In genomic region chr6:36838896-36839818, GRCh38 we compare ENCODE assay signal across 8 cellular contexts. TPM values are rescaled to one million over a fixed set of nuclear protein-coding genes. Genes with fewer than 3 reads are reported as not detected.
DNase-seq lines count a peak whose midpoint lies in the region; TF ChIP-seq lines count a peak whose summit lies in the region.

Gene CPNE5 (minus strand): TSS chr6:36839444. CDS start chr6:36839377, 67 bp downstream.

- H3K4me3 Mint-ChIP-seq in Caco-2 (ENCODE audit: unreplicated experiment) (peak within 1 kb of the TSS; percentile 68), nephron progenitor cell (peak within 1 kb of the TSS; percentile 79)

- CTCF ChIA-PET in Caco-2 (lab: Charles Lee) = no interaction called here

- H3K36me3 ChIP-seq in Caco-2 (ENCODE audit: control insufficient read depth, insufficient read depth, low read length) = no peaks in the 10 kb centered on the region
- H3K36me3 ChIP-seq in effector memory CD4-positive, alpha-beta T cell (ENCODE audit: control insufficient read depth, insufficient read depth, low read length) = no peaks in the 10 kb centered on the region

- peaks cover 6% of the 10 kb centered on the region; the same call in 1 of the 2 replicates for H3K4me1 ChIP-seq in Caco-2
- peaks cover 17% of the 10 kb centered on the region for H3K4me1 ChIP-seq in effector memory CD4-positive, alpha-beta T cell (ENCODE audit: control insufficient read depth, insufficient read depth, low read length, poor library complexity, severe bottlenecking)

- intact Hi-C loops in Caco-2 (cut with micrococcal nuclease; ENCODE audit: unreplicated experiment) = no loop called here

- H3K27ac Mint-ChIP-seq in Caco-2 (ENCODE audit: unreplicated experiment) (no peak within 1 kb of the TSS), nephron progenitor cell (no peak within 1 kb of the TSS)

- POLR2A ChIA-PET in Caco-2 (lab: Charles Lee) = no interaction called here

- H3K36me3 Mint-ChIP-seq in Caco-2 (ENCODE audit: insufficient read depth, unreplicated experiment) = no peaks in the 10 kb centered on the region
- H3K36me3 Mint-ChIP-seq in nephron progenitor cell (ENCODE audit: low read depth) = no peaks in the 10 kb centered on the region

- H3K27me3 Mint-ChIP-seq in Caco-2 (ENCODE audit: insufficient read depth, unreplicated experiment) (peaks cover 3% of the 10 kb centered on the region), nephron progenitor cell (ENCODE audit: low read depth, poor library complexity) (peaks cover 84% of the 10 kb centered on the region)

- no peak within 1 kb of the TSS for H3K27ac ChIP-seq in effector memory CD4-positive, alpha-beta T cell (ENCODE audit: insufficient read depth, low read length, poor library complexity, severe bottlenecking)

- H3K27me3 ChIP-seq in Caco-2 (replicated peaks; ENCODE audit: control insufficient read depth, insufficient read depth, low read length) = peaks cover 1% of the 10 kb centered on the region; the same call in 1 of the 2 replicates
- H3K27me3 ChIP-seq in effector memory CD4-positive, alpha-beta T cell (replicated peaks; ENCODE audit: control insufficient read depth, insufficient read depth, low read length, poor library complexity, severe bottlenecking) = peaks cover 15% of the 10 kb centered on the region

- DNase-seq in Caco-2 (no peak), NCI-H748 treated with DMSO at 0.1 percent for 48 hours (lab: John Stamatoyannopoulos, UW) (peak; percentile 46), nephron progenitor cell (peak; percentile 75), GDM1 (lab: John Stamatoyannopoulos, UW) (no peak), cerebellar cortex (ENCODE audit: low spot score) (no peak), UCSD-AML1 (lab: John Stamatoyannopoulos, UW; ENCODE audit: unreplicated experiment) (no peak)
- DNase-seq in effector memory CD4-positive, alpha-beta T cell = no peak
- no peak for DNase-seq in activated effector memory CD4-positive, alpha-beta T cell treated with anti-CD3 and anti-CD28 coated beads, Interleukin-2, amount 50 U/mL, for 16 hours

- H3K4me3 ChIP-seq in Caco-2 (ENCODE audit: low read depth, low read length) = peak within 1 kb of the TSS; percentile 54
- H3K4me3 ChIP-seq in effector memory CD4-positive, alpha-beta T cell (ENCODE audit: insufficient read depth, low read depth, low read length, poor library complexity, severe bottlenecking) = peak within 1 kb of the TSS; percentile 53

- H3K4me1 Mint-ChIP-seq in Caco-2 (ENCODE audit: low read depth, unreplicated experiment) = no peaks in the 10 kb centered on the region
- H3K4me1 Mint-ChIP-seq in nephron progenitor cell = peaks cover 49% of the 10 kb centered on the region

- H3K9me3 Mint-ChIP-seq in Caco-2 (ENCODE audit: unreplicated experiment) (no peaks in the 10 kb centered on the region), nephron progenitor cell (no peaks in the 10 kb centered on the region)

- no peaks in the 10 kb centered on the region for H3K9me3 ChIP-seq in Caco-2
- H3K9me3 ChIP-seq in effector memory CD4-positive, alpha-beta T cell (ENCODE audit: control insufficient read depth, low read length) = no peaks in the 10 kb centered on the region

- no TSS peak for BruUV-seq in Caco-2 (replicated peaks; lab: Mats Ljungman, UMichigan)

- TF ChIP-seq CTCF in Caco-2 (IDR thresholded peaks at IDR 0.05; ENCODE audit: insufficient read depth in 1 of 2, low read depth in 1 of 2, low read length in 1 of 2, severe bottlenecking in 1 of 2, unreplicated experiment in 1 of 2) (no peak), nephron progenitor cell (IDR thresholded peaks at IDR 0.05) (no peak)

RNA-seq across cellular contexts. Expression of gene CPNE5, which starts in this region (rescaled TPM):
- not detected in 2 replicates for total RNA-seq in Caco-2 (2022)

Comparison
In these comparisons a context has a peak if more than half of its experiments do, and no peak if none do; other contexts are left out.
1. DNase-seq: peak in NCI-H748 treated with DMSO at 0.1 percent for 48 hours (single experiment) and nephron progenitor cell (single experiment); none in Caco-2 (0 of 2), effector memory CD4-positive, alpha-beta T cell (0 of 3), activated effector memory CD4-positive, alpha-beta T cell treated with anti-CD3 and anti-CD28 coated beads, Interleukin-2, amount 50 U/mL, for 16 hours (single experiment), GDM1 (single experiment), cerebellar cortex (single experiment) and UCSD-AML1 (single experiment).